11 cellular contexts compared by ENCODE assay signal in genomic region chr15:57743424-57743823, GRCh38. TPM values are rescaled to one million over a fixed set of nuclear protein-coding genes. Genes with fewer than 3 reads are reported as not detected.
DNase-seq lines count a peak whose midpoint lies in the region; ATAC-seq and TF ChIP-seq lines count a peak whose summit lies in the region.
"Had no signal": no experiment of that assay in that cellular context is flagged by ENCODE, and none has a peak within 500 bp of the region (broad histone marks: within the 10 kb centered on the region; RNA-seq: fewer than 3 reads in every experiment).

No MANE protein-coding gene starts in this region.

- no peak overlapping the region for H2BK5ac ChIP-seq in mesendoderm (ENCODE audit: low read length)

- no peak overlapping the region for H3K4me2 ChIP-seq in mesendoderm (ENCODE audit: low read length)

- no peak overlapping the region for H3K9ac ChIP-seq in mesendoderm (ENCODE audit: low read length)

- no peaks in the 10 kb centered on the region for H3K79me1 ChIP-seq in mesendoderm (ENCODE audit: low read length)

- H3K36me3 ChIP-seq in WERI-Rb-1 (no peaks in the 10 kb centered on the region), mesendoderm (ENCODE audit: control insufficient read depth, insufficient read depth, low read length) (no peaks in the 10 kb centered on the region), MG63 (no peaks in the 10 kb centered on the region)
- H3K36me3 ChIP-seq: uterus had no signal

- no peak overlapping the region for H3K56ac ChIP-seq in mesendoderm (ENCODE audit: low read length)

- no peaks in the 10 kb centered on the region for H3K4me1 ChIP-seq in mesendoderm (ENCODE audit: control insufficient read depth, low read depth, low read length)

- ATAC-seq in HG03139 (IDR thresholded peaks at IDR 0.05; ENCODE audit: unreplicated experiment) = no peak

- H3K27ac ChIP-seq in WERI-Rb-1 (no peak overlapping the region), mesendoderm (ENCODE audit: low read depth, low read length) (no peak overlapping the region)
- H3K27ac ChIP-seq: skin epidermis had no signal

- H3K79me2 ChIP-seq in mesendoderm (ENCODE audit: control insufficient read depth, insufficient read depth, low read length) = no peaks in the 10 kb centered on the region

- H3K9me3 ChIP-seq in WERI-Rb-1 (ENCODE audit: severe bottlenecking) (no peaks in the 10 kb centered on the region), MG63 (no peaks in the 10 kb centered on the region)
- H3K9me3 ChIP-seq: uterus had no signal

- no peak overlapping the region for H2BK120ac ChIP-seq in mesendoderm (ENCODE audit: low read depth, low read length)

- H3K27me3 ChIP-seq in WERI-Rb-1 (ENCODE audit: insufficient read depth, low read depth, severe bottlenecking) = no peaks in the 10 kb centered on the region
- H3K27me3 ChIP-seq in mesendoderm (ENCODE audit: insufficient read depth, low read length, poor library complexity) = no peaks in the 10 kb centered on the region
- H3K27me3 ChIP-seq in MG63 = no peaks in the 10 kb centered on the region
- H3K27me3 ChIP-seq: uterus had no signal

- H2AK5ac ChIP-seq in mesendoderm (ENCODE audit: low read length) = no peak overlapping the region

- peak; percentile 24 for DNase-seq in DMS53 (lab: John Stamatoyannopoulos, UW)
- DNase-seq in DMS53 treated with DMSO at 0.1 percent for 48 hours (lab: John Stamatoyannopoulos, UW; ENCODE audit: unreplicated experiment) = no peak
- peak; percentile 10 for DNase-seq in HuH-7 (ENCODE audit: low spot score)
- DNase-seq in WERI-Rb-1 = peak; percentile 33
- DNase-seq in mesendoderm = peak; percentile 55
- no peak for DNase-seq in MG63
- no peak for DNase-seq in medulla oblongata (ENCODE audit: extremely low spot score)
- DNase-seq: activated CD4-positive, alpha-beta T cell treated with anti-CD3 and anti-CD28 coated beads, Interleukin-2, amount 50 U/mL, for 48 hours; uterus had no signal

- no peak overlapping the region for H4K5ac ChIP-seq in mesendoderm (ENCODE audit: low read length)

- no peak overlapping the region for H3K4ac ChIP-seq in mesendoderm (ENCODE audit: low read depth, low read length)

- no peak overlapping the region for H3K18ac ChIP-seq in mesendoderm (ENCODE audit: low read length)

- WGBS in mesendoderm (ENCODE audit: extremely low coverage, insufficient coverage, low lambda C conversion rate) = no CpG with 5 or more reads among the region's 4 CpGs

- no peak overlapping the region for H2BK15ac ChIP-seq in mesendoderm (replicated peaks; ENCODE audit: low read depth)

- H4K8ac ChIP-seq in mesendoderm (ENCODE audit: low read depth, low read length) = no peak overlapping the region

- H3K4me3 ChIP-seq in WERI-Rb-1 (ENCODE audit: low read depth, low read length) (no peak overlapping the region), mesendoderm (ENCODE audit: low read length) (no peak overlapping the region), MG63 (no peak overlapping the region)
- H3K4me3 ChIP-seq: skin epidermis, uterus had no signal

- H3K23ac ChIP-seq in mesendoderm (ENCODE audit: low read length) = no peak overlapping the region

- TF ChIP-seq CTCF in WERI-Rb-1 (IDR thresholded peaks at IDR 0.05; ENCODE audit: low read depth, low read length) = peak; percentile 48

RNA-seq across cellular contexts. Expression of gene POLR2M, which starts 36.9 kb away (rescaled TPM):
- 138 TPM for polyA plus RNA-seq in mesendoderm (2013, experiment 1 of 2)
- polyA plus RNA-seq in mesendoderm (2013, experiment 2 of 2) = 132 TPM
- 36.5 and 581 TPM in 2 replicates for total RNA-seq in MG63 (2014; rRNA removed; shearing (Covaris generic); ENCODE audit: low replicate concordance)

Comparison
In these comparisons a context has a peak if more than half of its experiments do, and no peak if none do; other contexts are left out.
1. DNase-seq: peak in DMS53 (single experiment), HuH-7 (single experiment), WERI-Rb-1 (single experiment) and mesendoderm (single experiment); none in DMS53 treated with DMSO at 0.1 percent for 48 hours (single experiment), MG63 (single experiment) and medulla oblongata (single experiment).